In genomic region chr20:39041067-39041466, GRCh38 we compare ENCODE assay signal across 27 cellular contexts.
"Had no signal": no experiment of that assay in that cellular context is flagged by ENCODE, and none has a peak within 500 bp of the region (broad histone marks: within the 10 kb centered on the region; RNA-seq: fewer than 3 reads in every experiment).

No MANE protein-coding gene starts in this region.

- H3K4me1 ChIP-seq: adrenal gland, body of pancreas, prostate gland, testis, transverse colon had no signal

- H3K9me3 ChIP-seq: adrenal gland, body of pancreas, ovary, prostate gland, SK-N-SH, testis, transverse colon had no signal

- DNase-seq: activated CD4-positive, alpha-beta T cell treated with anti-CD3 and anti-CD28 coated beads, Interleukin-2, amount 10 ng/mL, durations not matched to agents 7 days and 5 days; activated CD4-positive, CD25-positive, alpha-beta regulatory T cell treated with anti-CD3 and anti-CD28 coated beads, Interleukin-2, amount 50 U/mL, for 72 hours; activated CD8-positive, alpha-beta T cell treated with anti-CD3 and anti-CD28 coated beads for 36 hours; activated naive CD4-positive, alpha-beta T cell; activated T-cell treated with anti-CD3 and anti-CD28 coated beads, Interleukin-2, amount 50 U/mL, for 72 hours; aorta; body of pancreas; dermis blood vessel endothelial cell; effector CD4-positive, alpha-beta T cell; glutamatergic neuron; hippocampal formation; left colon; mesenchymal stem cell; ovary; retina; SK-N-SH; stimulated activated naive CD4-positive, alpha-beta T cell treated with Interleukin-2 at 50 U/mL for 16 hours; T-helper 2 cell; testis; transverse colon had no signal

- H3K27ac ChIP-seq: adrenal gland, body of pancreas, ovary, prostate gland, testis had no signal

- H3K9ac ChIP-seq: SK-N-SH had no signal

- H3K4me3 ChIP-seq: adrenal gland, body of pancreas, ovary, prostate gland, testis, transverse colon had no signal

- FAIRE-seq: colon, frontal cortex, keratinocyte had no signal

- H3K36me3 Mint-ChIP-seq: activated naive CD4-positive, alpha-beta T cell treated with anti-CD3 and anti-CD28 coated beads, Interleukin-2, amount 50 U/mL, for 72 hours had no signal

- H3K27ac Mint-ChIP-seq: activated CD4-positive, alpha-beta T cell treated with anti-CD3 and anti-CD28 coated beads, Interleukin-2, amount 10 ng/mL, durations not matched to agents 7 days and 5 days; activated CD8-positive, alpha-beta T cell treated with anti-CD3 and anti-CD28 coated beads for 36 hours; activated naive CD4-positive, alpha-beta T cell treated with anti-CD3 and anti-CD28 coated beads, Interleukin-2, amount 50 U/mL, for 72 hours; activated T-cell treated with anti-CD3 and anti-CD28 coated beads, Interleukin-2, amount 50 U/mL, for 72 hours; natural killer cell treated with Interleukin-12 subunit alpha and Interleukin-12 subunit beta and Interleukin-15 and Interleukin-18, amount 100 ng/mL, for 72 hours had no signal

- H3K36me3 ChIP-seq: ovary had no signal

- H3K4me1 Mint-ChIP-seq: activated CD4-positive, alpha-beta T cell treated with anti-CD3 and anti-CD28 coated beads, Interleukin-2, amount 10 ng/mL, durations not matched to agents 7 days and 5 days had no signal

- ATAC-seq: activated CD8-positive, alpha-beta T cell treated with anti-CD3 and anti-CD28 coated beads for 36 hours; activated naive CD4-positive, alpha-beta T cell treated with anti-CD3 and anti-CD28 coated beads, Interleukin-2, amount 50 U/mL, for 72 hours; activated T-cell treated with anti-CD3 and anti-CD28 coated beads, Interleukin-2, amount 50 U/mL, for 72 hours; body of pancreas; left colon had no signal

- H3K27me3 Mint-ChIP-seq: activated CD4-positive, alpha-beta T cell treated with anti-CD3 and anti-CD28 coated beads, Interleukin-2, amount 10 ng/mL, durations not matched to agents 7 days and 5 days; activated CD8-positive, alpha-beta T cell treated with anti-CD3 and anti-CD28 coated beads for 36 hours; natural killer cell treated with Interleukin-12 subunit alpha and Interleukin-12 subunit beta and Interleukin-15 and Interleukin-18, amount 100 ng/mL, for 72 hours had no signal

- H3K27me3 ChIP-seq: adrenal gland, body of pancreas, ovary, testis, transverse colon had no signal

- H3K9me3 Mint-ChIP-seq: activated CD4-positive, alpha-beta T cell treated with anti-CD3 and anti-CD28 coated beads, Interleukin-2, amount 10 ng/mL, durations not matched to agents 7 days and 5 days; activated CD8-positive, alpha-beta T cell treated with anti-CD3 and anti-CD28 coated beads for 36 hours; activated naive CD4-positive, alpha-beta T cell treated with anti-CD3 and anti-CD28 coated beads, Interleukin-2, amount 50 U/mL, for 72 hours; activated T-cell treated with anti-CD3 and anti-CD28 coated beads, Interleukin-2, amount 50 U/mL, for 72 hours; natural killer cell treated with Interleukin-12 subunit alpha and Interleukin-12 subunit beta and Interleukin-15 and Interleukin-18, amount 100 ng/mL, for 72 hours had no signal

- H3K4me3 Mint-ChIP-seq: activated CD4-positive, alpha-beta T cell treated with anti-CD3 and anti-CD28 coated beads, Interleukin-2, amount 10 ng/mL, durations not matched to agents 7 days and 5 days; activated CD8-positive, alpha-beta T cell treated with anti-CD3 and anti-CD28 coated beads for 36 hours; activated T-cell treated with anti-CD3 and anti-CD28 coated beads, Interleukin-2, amount 50 U/mL, for 72 hours; natural killer cell treated with Interleukin-12 subunit alpha and Interleukin-12 subunit beta and Interleukin-15 and Interleukin-18, amount 100 ng/mL, for 72 hours had no signal
